In genomic region chr6:168186018-168186417, GRCh38 we compare ENCODE assay signal across 5 cellular contexts.
DNase-seq lines count a peak whose midpoint lies in the region; ATAC-seq and TF ChIP-seq lines count a peak whose summit lies in the region.
"Not testable (repeated sequence)": the region's sequence is repeated elsewhere in the genome, so short reads cannot be mapped to it uniquely, and the experiment has no call there.

No MANE protein-coding gene starts in this region.

- not testable (repeated sequence) for TF ChIP-seq POLR2A in vagina (IDR thresholded peaks at IDR 0.05)

- H3K9me3 ChIP-seq in vagina = not testable (repeated sequence)

- TF ChIP-seq CTCF in osteocyte (IDR thresholded peaks at IDR 0.05); vagina (IDR thresholded peaks at IDR 0.05): not testable (repeated sequence)

- H3K27me3 Mint-ChIP-seq in osteocyte (ENCODE audit: unreplicated experiment) = not testable (repeated sequence)

- H3K36me3 ChIP-seq in vagina = not testable (repeated sequence)

- H3K27ac ChIP-seq in vagina = not testable (repeated sequence)

- H3K9me3 Mint-ChIP-seq in osteocyte (ENCODE audit: unreplicated experiment) = not testable (repeated sequence)

- H3K4me1 ChIP-seq in vagina = not testable (repeated sequence)

- H3K4me1 Mint-ChIP-seq in osteocyte (ENCODE audit: unreplicated experiment) = not testable (repeated sequence)

- not testable (repeated sequence) for H3K4me3 ChIP-seq in vagina

- DNase-seq in activated effector memory CD4-positive, alpha-beta T cell treated with anti-CD3 and anti-CD28 coated beads, Interleukin-2, amount 50 U/mL, for 16 hours = peak; percentile 14
- peak; percentile 28 for DNase-seq in Right ventricle myocardium inferior (ENCODE audit: missing footprints)
- DNase-seq in islet precursor cell = peak; percentile 21
- peak; percentile 57 for DNase-seq in osteocyte (ENCODE audit: extremely low spot score, unreplicated experiment)
- DNase-seq in vagina (ENCODE audit: extremely low spot score in 2 of 2) = peak; percentile 49 to 58

- H3K27me3 ChIP-seq in vagina = not testable (repeated sequence)

- H3K4me3 Mint-ChIP-seq in osteocyte (ENCODE audit: unreplicated experiment) = not testable (repeated sequence)

- not testable (repeated sequence) for ATAC-seq in Right ventricle myocardium inferior

- intact Hi-C loops in Right ventricle myocardium inferior (cut with DNase I); vagina (cut with DNase I): not testable (repeated sequence)

- not testable (repeated sequence) for H3K27ac Mint-ChIP-seq in osteocyte (ENCODE audit: unreplicated experiment)

- H3K36me3 Mint-ChIP-seq in osteocyte (ENCODE audit: unreplicated experiment) = not testable (repeated sequence)
